ENCODE assay signal across 28 cellular contexts in genomic region chrX:15328821-15329220, GRCh38.
"Had no signal": no experiment of that assay in that cellular context is flagged by ENCODE, and none has a peak within 500 bp of the region (broad histone marks: within the 10 kb centered on the region; RNA-seq: fewer than 3 reads in every experiment).

No MANE protein-coding gene starts in this region.

- FAIRE-seq: islet of Langerhans, small intestine had no signal

- H3K4me3 ChIP-seq: colonic mucosa, esophagus muscularis mucosa, gastroesophageal sphincter, heart right ventricle, ovary, psoas muscle, right lobe of liver, thoracic aorta, tibial nerve, upper lobe of right lung, uterus had no signal

- DNase-seq: central memory CD4-positive, alpha-beta T cell; colonic mucosa; effector CD8-positive, alpha-beta T cell; endodermal cell; glutamatergic neuron; heart right ventricle; hippocampal formation; kidney glomerular epithelial cell; naive thymus-derived CD8-positive, alpha-beta T cell; nephron progenitor cell; occipital lobe; ovary; posterior cingulate gyrus; psoas muscle; right lobe of liver; small intestine; stimulated activated CD4-positive, alpha-beta T cell treated with anti-CD3 and anti-CD28 coated beads, Interleukin-15, amount 100 ng/mL, for 24 hours; stimulated activated CD4-positive, alpha-beta T cell treated with anti-CD3 and anti-CD28 coated beads, Interleukin-2, amount 100 ng/mL, for 48 hours; stimulated activated naive B cell treated with anti-CD40 and anti-IgM and Interleukin-4, amounts not matched to agents 10 μg/mL and 1 μg/mL and 100 μg/mL, for 72 hours; upper lobe of right lung; uterus had no signal

- H3K27ac ChIP-seq: colonic mucosa, epithelial cell of prostate, esophagus muscularis mucosa, foreskin keratinocyte, gastroesophageal sphincter, ovary, psoas muscle, right lobe of liver, thoracic aorta, tibial nerve, upper lobe of right lung, uterus had no signal

- H3K27me3 ChIP-seq: colonic mucosa, esophagus muscularis mucosa, foreskin keratinocyte, gastroesophageal sphincter, ovary, right lobe of liver, tibial nerve, upper lobe of right lung had no signal
